Comparison of ENCODE assay signal across 1 cellular context in genomic region chr2:69720404-69720803, GRCh38.
TF ChIP-seq lines count a peak whose summit lies in the region.

No MANE protein-coding gene starts in this region.

TF ChIP-seq in IMR-90, 13 proteins besides CTCF, POLR2A, EP300 and RAD21 (continued from another document):
- TF ChIP-seq USF2 (IDR thresholded peaks at IDR 0.05; ENCODE audit: low read depth, low read length) = no peak
- TF ChIP-seq BHLHE40 (IDR thresholded peaks at IDR 0.05; ENCODE audit: low read depth, low read length) = no peak
- TF ChIP-seq SMC3 (IDR thresholded peaks at IDR 0.05; ENCODE audit: low read depth, low read length) = no peak
- TF ChIP-seq MXI1 (IDR thresholded peaks at IDR 0.05; ENCODE audit: borderline replicate concordance, low read depth, low read length) = no peak
- no peak for TF ChIP-seq CEBPB (IDR thresholded peaks at IDR 0.05; ENCODE audit: low read depth, low read length)
- no peak for TF ChIP-seq NFE2L2 (IDR thresholded peaks at IDR 0.05; ENCODE audit: low read depth, low read length)
